Comparison of ENCODE assay signal across 27 cellular contexts in genomic region chr19:40827386-40828247, GRCh38. TPM values are rescaled to one million over a fixed set of nuclear protein-coding genes. Genes with fewer than 3 reads are reported as not detected.
A peak's percentile ranks its signal among the peaks of the same experiment; 100 is the strongest.
DNase-seq lines count a peak whose midpoint lies in the region; ATAC-seq, FAIRE-seq and TF ChIP-seq lines count a peak whose summit lies in the region.
"Had no signal": no experiment of that assay in that cellular context is flagged by ENCODE, and none has a peak within 500 bp of the region (broad histone marks: within the 10 kb centered on the region; RNA-seq: fewer than 3 reads in every experiment).

No MANE protein-coding gene starts in this region.

- no peak for DNase-seq in T-helper 2 cell treated with Interferon-gamma antibody and Interleukin-4, amounts not matched to agents 5 μg/mL and 100 μg/mL, for 36 hours (ENCODE audit: low spot score)
- DNase-seq in T-helper 2 cell (no peak), T-cell (no peak), H1 (ENCODE audit: low read depth in 1 of 2, low spot score in 2 of 2) (no peak), neuronal stem cell (ENCODE audit: low spot score) (no peak), NCI-H748 treated with DMSO at 0.1 percent for 48 hours (lab: John Stamatoyannopoulos, UW) (no peak)
- DNase-seq in stimulated activated CD4-positive, alpha-beta T cell treated with anti-CD3 and anti-CD28 coated beads, Interleukin-15, amount 100 ng/mL, for 24 hours: no peak
- DNase-seq: 8988T; activated T-cell treated with anti-CD3 and anti-CD28 coated beads, Interleukin-2, amount 50 U/mL, for 24 hours; AML-193; Calu3; NCI-H1417 treated with DMSO at 0.1 percent for 48 hours; NCI-H510A; Peyer's patch; SJCRH30; stimulated activated CD4-positive, alpha-beta T cell treated with anti-CD3 and anti-CD28 coated beads, Interleukin-12 subunit alpha, Interleukin-12 subunit beta, amount 100 ng/mL, for 4 hours; upper lobe of left lung had no signal

- no peak overlapping the region for H3K4me3 Mint-ChIP-seq in T-helper 2 cell treated with Interferon-gamma antibody and Interleukin-4, amounts not matched to agents 5 μg/mL and 100 μg/mL, for 36 hours
- H3K4me3 Mint-ChIP-seq in T-cell: peak overlapping the region in 1 of 3 donors; percentile 56
- H3K4me3 Mint-ChIP-seq: activated T-cell treated with anti-CD3 and anti-CD28 coated beads, Interleukin-2, amount 50 U/mL, for 24 hours; GM23338; IgD-negative memory B cell had no signal

- H3K4me1 ChIP-seq in H1 (replicated peaks in 1 of 4; ENCODE audit: control insufficient read depth in 3 of 4, insufficient read depth in 4 of 4, low read length in 3 of 4) (no peaks in the 10 kb centered on the region; a peak in 1 of 7 replicates), neuronal stem cell (ENCODE audit: control insufficient read depth in 2 of 2, insufficient read depth in 1 of 2, low read depth in 1 of 2, low read length in 2 of 2) (peaks cover 0 to 5% of the 10 kb centered on the region in 2 donors)

- no peak for TF ChIP-seq POLR2A in H1 (IDR thresholded peaks at IDR 0.05; ENCODE audit: control extremely low read depth in 1 of 2, low read depth in 2 of 2, low read length in 2 of 2)

- peaks cover 12% of the 10 kb centered on the region for H3K36me3 Mint-ChIP-seq in T-helper 2 cell treated with Interferon-gamma antibody and Interleukin-4, amounts not matched to agents 5 μg/mL and 100 μg/mL, for 36 hours (ENCODE audit: low read depth)
- H3K36me3 Mint-ChIP-seq in T-cell: peaks cover 24% of the 10 kb centered on the region

- H3K23me2 ChIP-seq in H1 (ENCODE audit: low read depth, low read length): peaks cover 2% of the 10 kb centered on the region; the same call in 1 of the 2 replicates

- H3K79me1 ChIP-seq in H1 (ENCODE audit: low read depth, low read length): no peaks in the 10 kb centered on the region; the same call in 1 of the 2 replicates
- H3K79me1 ChIP-seq in neuronal stem cell (ENCODE audit: low read depth, low read length): no peaks in the 10 kb centered on the region

- H3K36me3 ChIP-seq in H1 (ENCODE audit: control insufficient read depth in 2 of 4, insufficient read depth in 4 of 4, low read length in 3 of 4) (no peaks in the 10 kb centered on the region; a peak in 2 of 8 replicates), neuronal stem cell (replicated peaks in 1 of 2; ENCODE audit: control insufficient read depth in 2 of 2, insufficient read depth in 2 of 2, low read length in 2 of 2) (peaks cover 6% of the 10 kb centered on the region in 2 donors)
- H3K36me3 ChIP-seq: SJCRH30 had no signal

- TF ChIP-seq RAD21 in H1 (IDR thresholded peaks at IDR 0.05 in 1 of 2, conservative IDR thresholded peaks at IDR 0.05 in 1 of 2; ENCODE audit: low read depth in 2 of 2, low read length in 2 of 2): no peak

- H4K91ac ChIP-seq in H1 (replicated peaks; ENCODE audit: insufficient read length, low read length) (no peak overlapping the region), neuronal stem cell (ENCODE audit: low read depth, low read length, poor library complexity) (peak overlapping the region; percentile 18)

- H3K18ac ChIP-seq in H1 (ENCODE audit: extremely low read depth, low read length): no peak overlapping the region
- H3K18ac ChIP-seq in neuronal stem cell (ENCODE audit: low read length): no peak overlapping the region

- no peak overlapping the region for H3K4me3 ChIP-seq in H1 (ENCODE audit: extremely low read depth in 1 of 4, insufficient read depth in 2 of 4, low read depth in 3 of 4, low read length in 4 of 4)
- H3K4me3 ChIP-seq in neuronal stem cell (ENCODE audit: low read length in 2 of 2): no peak overlapping the region
- H3K4me3 ChIP-seq: GM23338, Peyer's patch, SJCRH30, upper lobe of left lung had no signal

- CTCF ChIA-PET in T-cell (lab: Charles Lee): no interaction called here
- CTCF ChIA-PET in H1 (lab: Charles Lee; ENCODE audit: partially characterized antibody): interaction anchor here (0.6 to 1.6 kb wide), 2 partner anchors 8 to 417 kb away, joined by 3 to 6 read pairs; no protein-coding TSS in a partner anchor

- H3K4me2 ChIP-seq in H1 (ENCODE audit: insufficient read depth in 1 of 2, low read depth in 2 of 2, low read length in 2 of 2): no peak overlapping the region
- H3K4me2 ChIP-seq in neuronal stem cell (ENCODE audit: insufficient read depth, low read length, poor library complexity, severe bottlenecking): no peak overlapping the region
- H3K4me2 ChIP-seq: GM23338 had no signal

- H2AK5ac ChIP-seq in H1 (ENCODE audit: low read depth, low read length) (peak overlapping the region; percentile 95), neuronal stem cell (ENCODE audit: low read depth, low read length) (no peak overlapping the region)

- peak overlapping the region; percentile 34; the same call in 1 of the 2 replicates for H2BK20ac ChIP-seq in H1 (ENCODE audit: low read length)

- H3K27ac ChIP-seq in H1 (ENCODE audit: low read depth, low read length): no peak overlapping the region
- no peak overlapping the region for H3K27ac ChIP-seq in neuronal stem cell (replicated peaks; ENCODE audit: low read length)
- H3K27ac ChIP-seq: Peyer's patch, SJCRH30, upper lobe of left lung, VCaP had no signal

- H2BK120ac ChIP-seq in H1 (replicated peaks; ENCODE audit: low read depth, low read length): no peak overlapping the region
- no peak overlapping the region for H2BK120ac ChIP-seq in neuronal stem cell (ENCODE audit: low read depth, low read length)

- H3K9me3 ChIP-seq in H1 (ENCODE audit: insufficient read depth in 2 of 2, low read depth in 1 of 2, low read length in 1 of 2) (no peaks in the 10 kb centered on the region), neuronal stem cell (replicated peaks in 1 of 2; ENCODE audit: control insufficient read depth in 2 of 2, insufficient read depth in 1 of 2, low read depth in 1 of 2, low read length in 2 of 2) (peaks cover 0 to 2% of the 10 kb centered on the region in 2 donors)
- H3K9me3 ChIP-seq: Peyer's patch, SJCRH30, upper lobe of left lung had no signal

- H3K4ac ChIP-seq in H1 (replicated peaks; ENCODE audit: insufficient read length, low read depth, low read length) (no peak overlapping the region), neuronal stem cell (ENCODE audit: low read length) (no peak overlapping the region)

- WGBS in H1 (ENCODE audit: extremely low coverage in 1 of 2, insufficient coverage in 1 of 2, insufficient read length in 1 of 2, insufficient replicate concordance in 2 of 2, low coverage in 1 of 2, low lambda C conversion rate in 2 of 2, missing lambda C conversion rate in 1 of 2), 2 experiments: 92% methylated on average over 22 of the region's 22 CpGs; no CpG with 5 or more reads in 1 of the 2 experiments
- no CpG with 5 or more reads among the region's 22 CpGs for WGBS in neuronal stem cell (ENCODE audit: extremely low coverage in 2 of 2, insufficient read length in 2 of 2, insufficient replicate concordance in 1 of 2), 2 donors

- no peak for TF ChIP-seq CTCF in H1 (IDR thresholded peaks at IDR 0.05; ENCODE audit: control extremely low read depth in 1 of 3, insufficient read depth in 1 of 3, low read depth in 1 of 3, low read length in 3 of 3)

- H2AFZ ChIP-seq in H1 (ENCODE audit: low read length) (no peak overlapping the region), neuronal stem cell (ENCODE audit: low read length) (no peak overlapping the region)
- H2AFZ ChIP-seq: GM23338 had no signal

- no peaks in the 10 kb centered on the region for H3K79me2 ChIP-seq in H1 (ENCODE audit: control insufficient read depth in 1 of 2, insufficient read depth in 2 of 2, low read length in 2 of 2)

- peaks cover 2% of the 10 kb centered on the region for H3K27me3 Mint-ChIP-seq in T-helper 2 cell treated with Interferon-gamma antibody and Interleukin-4, amounts not matched to agents 5 μg/mL and 100 μg/mL, for 36 hours (ENCODE audit: low read depth)
- no peaks in the 10 kb centered on the region for H3K27me3 Mint-ChIP-seq in T-cell
- H3K27me3 Mint-ChIP-seq: activated T-cell treated with anti-CD3 and anti-CD28 coated beads, Interleukin-2, amount 50 U/mL, for 24 hours; IgD-negative memory B cell had no signal

- no peak overlapping the region for H3K9ac ChIP-seq in H1 (replicated peaks in 1 of 4; ENCODE audit: extremely low read depth in 1 of 4, low read depth in 3 of 4, low read length in 3 of 4)
- H3K9ac ChIP-seq in neuronal stem cell (ENCODE audit: low read depth, low read length, poor library complexity): no peak overlapping the region

- H2BK15ac ChIP-seq in H1 (ENCODE audit: low read length) (peak overlapping the region; percentile 48; the same call in 1 of the 2 replicates), neuronal stem cell (ENCODE audit: low read length) (no peak overlapping the region)

- H4K5ac ChIP-seq in H1 (ENCODE audit: insufficient read length, low read depth, low read length): no peak overlapping the region

- H2BK5ac ChIP-seq in H1 (ENCODE audit: low read depth, low read length): 0 out of 2 replicates have a peak overlapping the region, but pooled peaks have one; percentile 68
- H2BK5ac ChIP-seq in neuronal stem cell (ENCODE audit: low read length): no peak overlapping the region

- peak overlapping the region; percentile 62 for H3K27ac Mint-ChIP-seq in T-helper 2 cell treated with Interferon-gamma antibody and Interleukin-4, amounts not matched to agents 5 μg/mL and 100 μg/mL, for 36 hours
- H3K27ac Mint-ChIP-seq in T-cell: peak overlapping the region; percentile 88 to 90
- H3K27ac Mint-ChIP-seq: GM23338 had no signal

- no peak overlapping the region for H3K14ac ChIP-seq in H1 (ENCODE audit: insufficient read length)
- no peak overlapping the region for H3K14ac ChIP-seq in neuronal stem cell (ENCODE audit: low read length)

- H2BK12ac ChIP-seq in H1 (ENCODE audit: low read depth, low read length): peak overlapping the region; percentile 97; the same call in 1 of the 2 replicates
- no peak overlapping the region for H2BK12ac ChIP-seq in neuronal stem cell (ENCODE audit: low read length)

- no peaks in the 10 kb centered on the region for H3K27me3 ChIP-seq in H1 (replicated peaks in 1 of 4; ENCODE audit: control insufficient read depth in 3 of 4, extremely low read depth in 1 of 4, insufficient read depth in 3 of 4, low read length in 3 of 4)
- H3K27me3 ChIP-seq in neuronal stem cell (ENCODE audit: control insufficient read depth in 3 of 3, insufficient read depth in 3 of 3, low read depth in 1 of 3, low read length in 3 of 3): no peaks in the 10 kb centered on the region
- H3K27me3 ChIP-seq: Peyer's patch, SJCRH30, upper lobe of left lung had no signal

- ATAC-seq in T-cell (replicated peaks in 1 of 4) (no peak), HG03159 (IDR thresholded peaks at IDR 0.05; ENCODE audit: unreplicated experiment) (no peak)
- ATAC-seq: GM23338 had no signal

- FAIRE-seq in H1 (lab: Jason Lieb, UNC): no peak
- FAIRE-seq: astrocyte had no signal

- no peaks in the 10 kb centered on the region for H4K20me1 ChIP-seq in H1 (replicated peaks in 1 of 2; ENCODE audit: control insufficient read depth in 1 of 2, insufficient read depth in 2 of 2, low read length in 2 of 2)

- TF ChIP-seq EP300 in H1 (IDR thresholded peaks at IDR 0.05; ENCODE audit: borderline replicate concordance in 1 of 2, low read depth in 2 of 2, low read length in 2 of 2): no peak

- no peaks in the 10 kb centered on the region for H3K9me3 Mint-ChIP-seq in T-helper 2 cell treated with Interferon-gamma antibody and Interleukin-4, amounts not matched to agents 5 μg/mL and 100 μg/mL, for 36 hours
- peaks cover 0 to 4% (median 0%) of the 10 kb centered on the region in 3 donors for H3K9me3 Mint-ChIP-seq in T-cell
- H3K9me3 Mint-ChIP-seq: activated T-cell treated with anti-CD3 and anti-CD28 coated beads, Interleukin-2, amount 50 U/mL, for 24 hours; GM23338 had no signal

- H3K56ac ChIP-seq in H1 (replicated peaks; ENCODE audit: insufficient read length, low read depth, low read length): no peak overlapping the region

- H3K4me1 Mint-ChIP-seq in T-helper 2 cell treated with Interferon-gamma antibody and Interleukin-4, amounts not matched to agents 5 μg/mL and 100 μg/mL, for 36 hours (ENCODE audit: low read depth): peaks cover 13% of the 10 kb centered on the region
- peaks cover 25 to 47% (median 30%) of the 10 kb centered on the region in 3 donors for H3K4me1 Mint-ChIP-seq in T-cell

- H3K23ac ChIP-seq in H1 (ENCODE audit: insufficient read length) (no peak overlapping the region), neuronal stem cell (ENCODE audit: low read depth, low read length, poor library complexity) (peak overlapping the region; percentile 12)

- H4K8ac ChIP-seq in H1 (ENCODE audit: extremely low read depth, insufficient read depth, low read length): no peak overlapping the region
- no peak overlapping the region for H4K8ac ChIP-seq in neuronal stem cell (ENCODE audit: low read depth, low read length)

- POLR2A ChIA-PET in T-cell (lab: Charles Lee) (no interaction called here), H1 (lab: Charles Lee; ENCODE audit: partially characterized antibody) (interaction anchor here (0.8 to 1.0 kb wide), 2 partner anchors 29 to 125 kb away, joined by 4 read pairs; no protein-coding TSS in a partner anchor)

RNA-seq across cellular contexts. Expression of gene CYP2A6, which starts 22.6 kb away (rescaled TPM):
- total RNA-seq in T-cell: 1 to 10 TPM in 1 of 5 donors, under 1 TPM in 2, not detected in 2; 0.59 to 1.1 (median 0.66) TPM
- not detected in 2 replicates for total RNA-seq in H1 (2021; fragmentation: NEBNext Ultra II Directional; extraction: Animal tissue kit (Norgen Biotek cat#: 25700))
- polyA plus RNA-seq in H1 (2011; rRNA removed): 0.33 and 0.46 TPM in 2 replicates
- 0.14 TPM for polyA plus RNA-seq in H1 (2011; cell fraction: cytosol; rRNA removed)
- polyA plus RNA-seq in H1 (2011; cell fraction: nucleus; rRNA removed): 0.37 TPM
- 0.20 to 0.60 TPM (median 0.29 TPM) in 3 of 4 replicates, not detected in the other for polyA plus RNA-seq in H1 (2012, experiment 1 of 2)
- 0.18 TPM for polyA plus RNA-seq in H1 (2012, experiment 2 of 2)
- 0.10 TPM for polyA plus RNA-seq in H1 (2013, experiment 1 of 2)
- polyA plus RNA-seq in H1 (2013, experiment 2 of 2): not detected
- 0.73 TPM in 1 of 2 replicates, not detected in the other for polyA minus RNA-seq in H1 (2011; rRNA and poly(A)+ RNA removed)
- polyA minus RNA-seq in H1 (2011; cell fraction: cytosol; rRNA and poly(A)+ RNA removed): not detected
- not detected for polyA minus RNA-seq in H1 (2011; cell fraction: nucleus; rRNA and poly(A)+ RNA removed)
- polyA plus RNA-seq in neuronal stem cell (2013, experiment 1 of 2): 0.07 TPM
- polyA plus RNA-seq in neuronal stem cell (2013, experiment 2 of 2): 0.03 TPM
- total RNA-seq: astrocyte; Calu3; glomerular endothelial cell; GM23338; MCF 10A; myocyte; osteocyte; Peyer's patch; SJCRH30; T-helper 1 cell treated with Interleukin-12 subunit alpha and Interleukin-12 subunit beta and Interleukin-4 antibody, amounts not matched to agents 30 ng/mL and 1 ng/mL, for 36 hours had no signal
- polyA plus RNA-seq: IgD-negative memory B cell had no signal

RNA-seq across cellular contexts. Expression of gene EGLN2, which starts 28.6 kb away (rescaled TPM):
- 100 to 1,000 TPM; 150 to 234 (median 224) TPM for total RNA-seq in T-cell
- total RNA-seq in H1 (2021; fragmentation: NEBNext Ultra II Directional; extraction: Animal tissue kit (Norgen Biotek cat#: 25700)): 101 and 103 TPM in 2 replicates
- 86.9 and 101 TPM in 2 replicates for polyA plus RNA-seq in H1 (2011; rRNA removed)
- 92.3 TPM for polyA plus RNA-seq in H1 (2011; cell fraction: cytosol; rRNA removed)
- polyA plus RNA-seq in H1 (2011; cell fraction: nucleus; rRNA removed): 115 TPM
- 67.8 to 136 TPM (median 115 TPM) in 4 replicates for polyA plus RNA-seq in H1 (2012, experiment 1 of 2)
- 88.1 TPM for polyA plus RNA-seq in H1 (2012, experiment 2 of 2)
- polyA plus RNA-seq in H1 (2013, experiment 1 of 2): 71.6 TPM
- 70.0 TPM for polyA plus RNA-seq in H1 (2013, experiment 2 of 2)
- 53.1 and 75.3 TPM in 2 replicates for polyA minus RNA-seq in H1 (2011; rRNA and poly(A)+ RNA removed)
- polyA minus RNA-seq in H1 (2011; cell fraction: cytosol; rRNA and poly(A)+ RNA removed): 54.2 TPM
- 66.5 TPM for polyA minus RNA-seq in H1 (2011; cell fraction: nucleus; rRNA and poly(A)+ RNA removed)
- 66.3 TPM for polyA plus RNA-seq in neuronal stem cell (2013, experiment 1 of 2)
- 59.8 TPM for polyA plus RNA-seq in neuronal stem cell (2013, experiment 2 of 2)

RNA-seq across cellular contexts. Expression of gene RAB4B, which starts 49.6 kb away (rescaled TPM):
- 10 to 100 TPM; 42.4 to 77.9 (median 63.2) TPM for total RNA-seq in T-cell
- 15.8 and 15.9 TPM in 2 replicates for total RNA-seq in H1 (2021; fragmentation: NEBNext Ultra II Directional; extraction: Animal tissue kit (Norgen Biotek cat#: 25700))
- polyA plus RNA-seq in H1 (2011; rRNA removed): 28.6 and 42.1 TPM in 2 replicates
- polyA plus RNA-seq in H1 (2011; cell fraction: cytosol; rRNA removed): 29.6 TPM
- 33.6 TPM for polyA plus RNA-seq in H1 (2011; cell fraction: nucleus; rRNA removed)
- 9.8 to 26.8 TPM (median 21.5 TPM) in 4 replicates for polyA plus RNA-seq in H1 (2012, experiment 1 of 2)
- 21.1 TPM for polyA plus RNA-seq in H1 (2012, experiment 2 of 2)
- 11.6 TPM for polyA plus RNA-seq in H1 (2013, experiment 1 of 2)
- polyA plus RNA-seq in H1 (2013, experiment 2 of 2): 13.2 TPM
- 7.0 and 9.0 TPM in 2 replicates for polyA minus RNA-seq in H1 (2011; rRNA and poly(A)+ RNA removed)
- polyA minus RNA-seq in H1 (2011; cell fraction: cytosol; rRNA and poly(A)+ RNA removed): 8.1 TPM
- 4.1 TPM for polyA minus RNA-seq in H1 (2011; cell fraction: nucleus; rRNA and poly(A)+ RNA removed)
- polyA plus RNA-seq in neuronal stem cell (2013, experiment 1 of 2): 15.1 TPM
- 14.9 TPM for polyA plus RNA-seq in neuronal stem cell (2013, experiment 2 of 2)

RNA-seq across cellular contexts. Expression of gene MIA, which starts 52.3 kb away (rescaled TPM):
- total RNA-seq in T-cell: 1 to 10 TPM in 4 of 5 donors, not detected in 1; 1.5 to 5.2 (median 4.1) TPM
- not detected in 2 replicates for total RNA-seq in H1 (2021; fragmentation: NEBNext Ultra II Directional; extraction: Animal tissue kit (Norgen Biotek cat#: 25700))
- polyA plus RNA-seq in H1 (2011; rRNA removed): not detected in 2 replicates
- not detected for polyA plus RNA-seq in H1 (2011; cell fraction: cytosol; rRNA removed)
- 1.3 TPM for polyA plus RNA-seq in H1 (2011; cell fraction: nucleus; rRNA removed)
- 0.56 TPM in 1 of 4 replicates, not detected in the others for polyA plus RNA-seq in H1 (2012, experiment 1 of 2)
- not detected for polyA plus RNA-seq in H1 (2012, experiment 2 of 2)
- 0.26 TPM for polyA plus RNA-seq in H1 (2013, experiment 1 of 2)
- polyA plus RNA-seq in H1 (2013, experiment 2 of 2): 0.11 TPM
- not detected in 2 replicates for polyA minus RNA-seq in H1 (2011; rRNA and poly(A)+ RNA removed)
- polyA minus RNA-seq in H1 (2011; cell fraction: cytosol; rRNA and poly(A)+ RNA removed): not detected
- polyA minus RNA-seq in H1 (2011; cell fraction: nucleus; rRNA and poly(A)+ RNA removed): not detected
- 0.15 TPM for polyA plus RNA-seq in neuronal stem cell (2013, experiment 1 of 2)
- polyA plus RNA-seq in neuronal stem cell (2013, experiment 2 of 2): 0.32 TPM
- total RNA-seq: glomerular endothelial cell; GM23338; myocyte; osteocyte; SJCRH30; T-helper 1 cell treated with Interleukin-12 subunit alpha and Interleukin-12 subunit beta and Interleukin-4 antibody, amounts not matched to agents 30 ng/mL and 1 ng/mL, for 36 hours had no signal
- polyA plus RNA-seq: GM23338, IgD-negative memory B cell had no signal

RNA-seq across cellular contexts. Expression of gene CYP2A7, which starts 54.4 kb away (rescaled TPM):
- total RNA-seq in T-cell: not detected
- 0.78 TPM in 1 of 2 replicates, not detected in the other for total RNA-seq in H1 (2021; fragmentation: NEBNext Ultra II Directional; extraction: Animal tissue kit (Norgen Biotek cat#: 25700))
- 0.23 and 0.35 TPM in 2 replicates for polyA plus RNA-seq in H1 (2011; rRNA removed)
- polyA plus RNA-seq in H1 (2011; cell fraction: cytosol; rRNA removed): 0.22 TPM
- 0.50 TPM for polyA plus RNA-seq in H1 (2011; cell fraction: nucleus; rRNA removed)
- 0.23 TPM in 1 of 4 replicates, not detected in the others for polyA plus RNA-seq in H1 (2012, experiment 1 of 2)
- polyA plus RNA-seq in H1 (2012, experiment 2 of 2): not detected
- polyA plus RNA-seq in H1 (2013, experiment 1 of 2): 0.02 TPM
- polyA plus RNA-seq in H1 (2013, experiment 2 of 2): 0.04 TPM
- 0.41 TPM in 1 of 2 replicates, not detected in the other for polyA minus RNA-seq in H1 (2011; rRNA and poly(A)+ RNA removed)
- polyA minus RNA-seq in H1 (2011; cell fraction: cytosol; rRNA and poly(A)+ RNA removed): not detected
- not detected for polyA minus RNA-seq in H1 (2011; cell fraction: nucleus; rRNA and poly(A)+ RNA removed)
- not detected for polyA plus RNA-seq in neuronal stem cell (2013, experiment 1 of 2)
- polyA plus RNA-seq in neuronal stem cell (2013, experiment 2 of 2): not detected
- total RNA-seq: astrocyte; Calu3; glomerular endothelial cell; GM23338; MCF 10A; myocyte; osteocyte; Peyer's patch; SJCRH30; T-helper 1 cell treated with Interleukin-12 subunit alpha and Interleukin-12 subunit beta and Interleukin-4 antibody, amounts not matched to agents 30 ng/mL and 1 ng/mL, for 36 hours had no signal
- polyA plus RNA-seq: GM23338, IgD-negative memory B cell had no signal
